17 cellular contexts compared by ENCODE assay signal in genomic region chr2:3038636-3039035, GRCh38.
A peak's percentile ranks its signal among the peaks of the same experiment; 100 is the strongest.
DNase-seq lines count a peak whose midpoint lies in the region; ATAC-seq and TF ChIP-seq lines count a peak whose summit lies in the region.
"Had no signal": no experiment of that assay in that cellular context is flagged by ENCODE, and none has a peak within 500 bp of the region (broad histone marks: within the 10 kb centered on the region; RNA-seq: fewer than 3 reads in every experiment).

No MANE protein-coding gene starts in this region.

- H3K36me3 ChIP-seq in H7 (replicated peaks; ENCODE audit: control insufficient read depth, insufficient read depth, low read length) (no peaks in the 10 kb centered on the region), vagina (no peaks in the 10 kb centered on the region)

- H3K36me3 Mint-ChIP-seq in activated CD4-positive, alpha-beta T cell treated with anti-CD3 and anti-CD28 coated beads, Interleukin-2, amount 10 ng/mL, durations not matched to agents 7 days and 5 days (ENCODE audit: low read depth) = no peaks in the 10 kb centered on the region

- no peak overlapping the region for H3K4me3 Mint-ChIP-seq in activated CD4-positive, alpha-beta T cell treated with anti-CD3 and anti-CD28 coated beads, Interleukin-2, amount 10 ng/mL, durations not matched to agents 7 days and 5 days
- H3K4me3 Mint-ChIP-seq: CD4-positive, alpha-beta T cell; GM23338 had no signal

- no peaks in the 10 kb centered on the region for H3K27me3 Mint-ChIP-seq in activated CD4-positive, alpha-beta T cell treated with anti-CD3 and anti-CD28 coated beads, Interleukin-2, amount 10 ng/mL, durations not matched to agents 7 days and 5 days
- H3K27me3 Mint-ChIP-seq: CD4-positive, alpha-beta T cell had no signal

- no peaks in the 10 kb centered on the region for H3K9me3 ChIP-seq in vagina
- H3K9me3 ChIP-seq: A549, Caco-2 had no signal

- TF ChIP-seq POLR2A in vagina (IDR thresholded peaks at IDR 0.05) = no peak

- no peaks in the 10 kb centered on the region for H3K4me1 ChIP-seq in vagina
- H3K4me1 ChIP-seq: A549, Caco-2 had no signal

- H3K9me3 Mint-ChIP-seq in activated CD4-positive, alpha-beta T cell treated with anti-CD3 and anti-CD28 coated beads, Interleukin-2, amount 10 ng/mL, durations not matched to agents 7 days and 5 days = no peaks in the 10 kb centered on the region
- H3K9me3 Mint-ChIP-seq: CD4-positive, alpha-beta T cell; GM23338 had no signal

- TF ChIP-seq CTCF in vagina (IDR thresholded peaks at IDR 0.05) (no peak), dorsolateral prefrontal cortex (IDR thresholded peaks at IDR 0.05 in 54 of 56, conservative IDR thresholded peaks at IDR 0.05 in 2 of 56; ENCODE audit: low read depth in 1 of 56, partially characterized antibody in 56 of 56) (no peak)

- no peaks in the 10 kb centered on the region for H3K4me1 Mint-ChIP-seq in activated CD4-positive, alpha-beta T cell treated with anti-CD3 and anti-CD28 coated beads, Interleukin-2, amount 10 ng/mL, durations not matched to agents 7 days and 5 days
- H3K4me1 Mint-ChIP-seq: GM23338 had no signal

- ATAC-seq in left lobe of liver = no peak
- ATAC-seq: A549, GM23338, HCT116, K562 had no signal

- H3K27ac ChIP-seq in vagina (no peak overlapping the region), dorsolateral prefrontal cortex (no peak overlapping the region)
- H3K27ac ChIP-seq: 22Rv1, A549, C4-2B had no signal

- CTCF ChIA-PET in activated CD4-positive, alpha-beta T cell treated with anti-CD3 and anti-CD28 coated beads, Interleukin-2, amount 10 ng/mL, durations not matched to agents 7 days and 5 days (lab: Charles Lee) = no interaction called here

- intact Hi-C loops in vagina (cut with DNase I) = no loop called here
- intact Hi-C loops in dorsolateral prefrontal cortex (cut with DNase I) = no loop called here

- no peak overlapping the region for H3K27ac Mint-ChIP-seq in activated CD4-positive, alpha-beta T cell treated with anti-CD3 and anti-CD28 coated beads, Interleukin-2, amount 10 ng/mL, durations not matched to agents 7 days and 5 days
- H3K27ac Mint-ChIP-seq: CD4-positive, alpha-beta T cell; GM23338 had no signal

- DNase-seq in H7 (peak; percentile 23), left lobe of liver (ENCODE audit: low spot score) (peak; percentile 18), mucosa of gallbladder (ENCODE audit: low spot score) (peak; percentile 1), vagina (ENCODE audit: extremely low spot score in 2 of 2) (peak; percentile 69 to 74), dorsolateral prefrontal cortex (no peak), NCI-H128 (lab: John Stamatoyannopoulos, UW; ENCODE audit: unreplicated experiment) (no peak)
- no peak for DNase-seq in activated CD4-positive, alpha-beta T cell treated with anti-CD3 and anti-CD28 coated beads, Interleukin-2, amount 10 ng/mL, durations not matched to agents 7 days and 5 days
- DNase-seq: AML-193; Caco-2; CD4-positive, alpha-beta T cell; IMR-90 had no signal

- no peaks in the 10 kb centered on the region for H3K27me3 ChIP-seq in H7 (ENCODE audit: control insufficient read depth, insufficient read depth, low read length)
- H3K27me3 ChIP-seq in vagina = no peaks in the 10 kb centered on the region
- H3K27me3 ChIP-seq in dorsolateral prefrontal cortex = peaks cover 0 to 5% (median 0%) of the 10 kb centered on the region in 45 donors

- POLR2A ChIA-PET in activated CD4-positive, alpha-beta T cell treated with anti-CD3 and anti-CD28 coated beads, Interleukin-2, amount 10 ng/mL, durations not matched to agents 7 days and 5 days (lab: Charles Lee) = no interaction called here

- no peak overlapping the region for H3K4me3 ChIP-seq in H7 (ENCODE audit: insufficient read depth, low read depth, low read length)
- no peak overlapping the region for H3K4me3 ChIP-seq in vagina
- H3K4me3 ChIP-seq in dorsolateral prefrontal cortex = no peak overlapping the region
- H3K4me3 ChIP-seq: A549, GM23338, K562 had no signal

Comparison
In these comparisons a context has a peak if more than half of its experiments do, and no peak if none do; other contexts are left out.
1. DNase-seq: peak in H7 (single experiment), left lobe of liver (single experiment), mucosa of gallbladder (single experiment) and vagina (2 of 2); none in activated CD4-positive, alpha-beta T cell treated with anti-CD3 and anti-CD28 coated beads, Interleukin-2, amount 10 ng/mL, durations not matched to agents 7 days and 5 days (single experiment), dorsolateral prefrontal cortex (0 of 10) and NCI-H128 (single experiment).